ENCODE assay signal across 1 cellular context in the genomic region with DNA sequence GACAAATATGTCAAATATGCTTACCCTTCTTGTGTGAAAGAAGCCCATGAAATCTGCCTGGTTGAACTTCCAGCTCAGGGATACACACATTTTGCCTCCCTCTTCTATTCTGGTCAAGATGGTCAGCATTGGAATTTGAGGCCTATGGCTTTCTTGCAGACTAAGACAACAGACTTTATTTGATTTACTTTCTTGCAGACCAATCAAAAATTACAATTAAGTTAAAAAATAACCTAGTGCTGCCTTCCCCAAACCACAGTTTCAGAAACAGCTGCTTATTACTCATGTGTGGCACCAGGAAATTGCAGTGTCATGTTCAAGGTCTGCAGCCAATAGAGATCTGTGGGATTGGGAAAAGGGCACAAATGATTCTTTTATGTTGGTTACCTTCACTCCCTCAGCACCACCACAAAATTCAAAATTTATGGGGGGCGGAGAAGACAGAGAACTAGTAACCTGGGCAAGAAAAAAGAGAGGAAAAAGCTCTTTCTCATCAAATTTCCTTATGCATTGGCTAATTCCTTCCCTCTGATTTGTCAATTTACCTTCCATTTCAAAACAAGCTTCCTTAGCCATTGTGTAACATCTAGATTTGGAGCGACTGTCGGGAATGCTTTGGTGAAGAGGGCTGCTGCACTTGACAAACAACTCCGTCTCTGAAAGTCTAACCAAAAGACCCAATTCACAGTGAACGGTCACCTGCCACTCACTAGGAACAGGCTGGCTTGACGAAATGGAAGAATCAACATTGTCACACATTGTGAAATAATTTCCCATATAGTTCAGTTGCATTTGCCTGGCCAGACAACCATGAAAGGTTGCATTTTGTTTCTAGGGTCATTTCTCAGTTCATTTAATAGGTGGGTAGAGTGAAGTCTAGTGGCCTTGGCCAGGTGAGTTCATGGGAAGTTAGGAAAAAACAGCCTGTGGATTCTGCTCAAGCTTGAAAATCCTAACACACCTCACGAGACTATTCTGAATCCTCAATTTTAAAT.
TF ChIP-seq lines count a peak whose summit lies in the region.

No MANE protein-coding gene starts in this region.

TF ChIP-seq in HepG2, 621 proteins besides CTCF, POLR2A, EP300 and RAD21 (continued from another document and continues in another):
- TF ChIP-seq, protein P1, sequence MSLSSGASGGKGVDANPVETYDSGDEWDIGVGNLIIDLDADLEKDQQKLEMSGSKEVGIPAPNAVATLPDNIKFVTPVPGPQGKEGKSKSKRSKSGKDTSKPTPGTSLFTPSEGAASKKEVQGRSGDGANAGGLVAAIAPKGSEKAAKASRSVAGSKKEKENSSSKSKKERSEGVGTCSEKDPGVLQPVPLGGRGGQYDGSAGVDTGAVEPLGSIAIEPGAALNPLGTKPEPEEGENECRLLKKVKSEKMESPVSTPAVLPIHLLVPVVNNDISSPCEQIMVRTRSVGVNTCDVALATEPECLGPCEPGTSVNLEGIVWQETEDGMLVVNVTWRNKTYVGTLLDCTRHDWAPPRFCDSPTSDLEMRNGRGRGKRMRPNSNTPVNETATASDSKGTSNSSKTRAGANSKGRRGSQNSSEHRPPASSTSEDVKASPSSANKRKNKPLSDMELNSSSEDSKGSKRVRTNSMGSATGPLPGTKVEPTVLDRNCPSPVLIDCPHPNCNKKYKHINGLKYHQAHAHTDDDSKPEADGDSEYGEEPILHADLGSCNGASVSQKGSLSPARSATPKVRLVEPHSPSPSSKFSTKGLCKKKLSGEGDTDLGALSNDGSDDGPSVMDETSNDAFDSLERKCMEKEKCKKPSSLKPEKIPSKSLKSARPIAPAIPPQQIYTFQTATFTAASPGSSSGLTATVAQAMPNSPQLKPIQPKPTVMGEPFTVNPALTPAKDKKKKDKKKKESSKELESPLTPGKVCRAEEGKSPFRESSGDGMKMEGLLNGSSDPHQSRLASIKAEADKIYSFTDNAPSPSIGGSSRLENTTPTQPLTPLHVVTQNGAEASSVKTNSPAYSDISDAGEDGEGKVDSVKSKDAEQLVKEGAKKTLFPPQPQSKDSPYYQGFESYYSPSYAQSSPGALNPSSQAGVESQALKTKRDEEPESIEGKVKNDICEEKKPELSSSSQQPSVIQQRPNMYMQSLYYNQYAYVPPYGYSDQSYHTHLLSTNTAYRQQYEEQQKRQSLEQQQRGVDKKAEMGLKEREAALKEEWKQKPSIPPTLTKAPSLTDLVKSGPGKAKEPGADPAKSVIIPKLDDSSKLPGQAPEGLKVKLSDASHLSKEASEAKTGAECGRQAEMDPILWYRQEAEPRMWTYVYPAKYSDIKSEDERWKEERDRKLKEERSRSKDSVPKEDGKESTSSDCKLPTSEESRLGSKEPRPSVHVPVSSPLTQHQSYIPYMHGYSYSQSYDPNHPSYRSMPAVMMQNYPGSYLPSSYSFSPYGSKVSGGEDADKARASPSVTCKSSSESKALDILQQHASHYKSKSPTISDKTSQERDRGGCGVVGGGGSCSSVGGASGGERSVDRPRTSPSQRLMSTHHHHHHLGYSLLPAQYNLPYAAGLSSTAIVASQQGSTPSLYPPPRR (CRISPR knock-in tag; IDR thresholded peaks at IDR 0.05; ENCODE audit: borderline replicate concordance), result peak; percentile 96
- TF ChIP-seq, protein P2, sequence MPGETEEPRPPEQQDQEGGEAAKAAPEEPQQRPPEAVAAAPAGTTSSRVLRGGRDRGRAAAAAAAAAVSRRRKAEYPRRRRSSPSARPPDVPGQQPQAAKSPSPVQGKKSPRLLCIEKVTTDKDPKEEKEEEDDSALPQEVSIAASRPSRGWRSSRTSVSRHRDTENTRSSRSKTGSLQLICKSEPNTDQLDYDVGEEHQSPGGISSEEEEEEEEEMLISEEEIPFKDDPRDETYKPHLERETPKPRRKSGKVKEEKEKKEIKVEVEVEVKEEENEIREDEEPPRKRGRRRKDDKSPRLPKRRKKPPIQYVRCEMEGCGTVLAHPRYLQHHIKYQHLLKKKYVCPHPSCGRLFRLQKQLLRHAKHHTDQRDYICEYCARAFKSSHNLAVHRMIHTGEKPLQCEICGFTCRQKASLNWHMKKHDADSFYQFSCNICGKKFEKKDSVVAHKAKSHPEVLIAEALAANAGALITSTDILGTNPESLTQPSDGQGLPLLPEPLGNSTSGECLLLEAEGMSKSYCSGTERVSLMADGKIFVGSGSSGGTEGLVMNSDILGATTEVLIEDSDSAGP (CRISPR knock-in tag; IDR thresholded peaks at IDR 0.05; ENCODE audit: borderline replicate concordance), result no peak
- TF ChIP-seq SRF (IDR thresholded peaks at IDR 0.05; ENCODE audit: low read depth, low read length) (0 out of 2 replicates have a peak, but pooled peaks have one; percentile 27), ZNF143 (CRISPR knock-in tag; IDR thresholded peaks at IDR 0.05) (peak; percentile 65), SALL2 (CRISPR knock-in tag; IDR thresholded peaks at IDR 0.05) (peak; percentile 76), ZNF224 (CRISPR knock-in tag; IDR thresholded peaks at IDR 0.05) (no peak), HIVEP1 (CRISPR knock-in tag; IDR thresholded peaks at IDR 0.05) (peak; percentile 36; the same call in 1 of the 2 replicates), ZNF570 (CRISPR knock-in tag; IDR thresholded peaks at IDR 0.05; ENCODE audit: borderline replicate concordance) (no peak), SIN3B (IDR thresholded peaks at IDR 0.05; ENCODE audit: low read length) (no peak), ZNF230 (CRISPR knock-in tag; IDR thresholded peaks at IDR 0.05) (0 out of 2 replicates have a peak, but pooled peaks have one; percentile 8), ZKSCAN8 (CRISPR knock-in tag; IDR thresholded peaks at IDR 0.05; ENCODE audit: borderline replicate concordance) (peak; percentile 55; the same call in 1 of the 2 replicates), RFX3 (CRISPR knock-in tag; IDR thresholded peaks at IDR 0.05) (0 out of 2 replicates have a peak, but pooled peaks have one; percentile 39), ELF1 (CRISPR knock-in tag; IDR thresholded peaks at IDR 0.05) (peak; percentile 60), TBL1XR1 (IDR thresholded peaks at IDR 0.05; ENCODE audit: borderline replicate concordance, low read length, partially characterized antibody) (no peak), ZNF331 (CRISPR knock-in tag; IDR thresholded peaks at IDR 0.05) (peak; percentile 97), PLRG1 (conservative IDR thresholded peaks at IDR 0.05) (no peak), KLF12 (CRISPR knock-in tag; IDR thresholded peaks at IDR 0.05; ENCODE audit: borderline replicate concordance) (peak; percentile 64; the same call in 1 of the 2 replicates), ZZZ3 (CRISPR knock-in tag; IDR thresholded peaks at IDR 0.05; ENCODE audit: borderline replicate concordance) (no peak), SOX6 (IDR thresholded peaks at IDR 0.05) (no peak), SOX6 (CRISPR knock-in tag; IDR thresholded peaks at IDR 0.05) (peak; percentile 99), SOX5 (CRISPR knock-in tag; IDR thresholded peaks at IDR 0.05; ENCODE audit: borderline replicate concordance) (peak; percentile 98), RBM22 (optimal IDR thresholded peaks at IDR 0.05; ENCODE audit: low read length) (peak; percentile 49), HHEX (CRISPR knock-in tag; IDR thresholded peaks at IDR 0.05) (peak; percentile 83), HNRNPH1 (optimal IDR thresholded peaks at IDR 0.05; ENCODE audit: low read depth, low read length) (no peak), ZNF251 (CRISPR knock-in tag; IDR thresholded peaks at IDR 0.05) (no peak), SIX4 (CRISPR knock-in tag; IDR thresholded peaks at IDR 0.05) (peak; percentile 91), ZNF44 (CRISPR knock-in tag; IDR thresholded peaks at IDR 0.05) (peak; percentile 84; the same call in 1 of the 2 replicates), FOXA3 (CRISPR knock-in tag; IDR thresholded peaks at IDR 0.05) (peak; percentile 98), SSRP1 (CRISPR knock-in tag; IDR thresholded peaks at IDR 0.05) (peak; percentile 86), ZBTB3 (CRISPR knock-in tag; IDR thresholded peaks at IDR 0.05; ENCODE audit: borderline replicate concordance, low read depth) (no peak), CREB1 (IDR thresholded peaks at IDR 0.05) (peak; percentile 83), CREB1 (CRISPR knock-in tag; IDR thresholded peaks at IDR 0.05) (peak; percentile 93), RELA (CRISPR knock-in tag; IDR thresholded peaks at IDR 0.05) (0 out of 2 replicates have a peak, but pooled peaks have one; percentile 40), YEATS4 (CRISPR knock-in tag; IDR thresholded peaks at IDR 0.05; ENCODE audit: borderline replicate concordance) (no peak; the same call in 1 of the 2 replicates), NR2F1 (CRISPR knock-in tag; IDR thresholded peaks at IDR 0.05) (peak; percentile 43 to 76; a peak in 1 of 4 replicates), ZNF160 (CRISPR knock-in tag; IDR thresholded peaks at IDR 0.05) (no peak), RARA (CRISPR knock-in tag; IDR thresholded peaks at IDR 0.05) (peak; percentile 97), HOXA3 (CRISPR knock-in tag; IDR thresholded peaks at IDR 0.05) (peak; percentile 91)
- TF ChIP-seq, protein P3, sequence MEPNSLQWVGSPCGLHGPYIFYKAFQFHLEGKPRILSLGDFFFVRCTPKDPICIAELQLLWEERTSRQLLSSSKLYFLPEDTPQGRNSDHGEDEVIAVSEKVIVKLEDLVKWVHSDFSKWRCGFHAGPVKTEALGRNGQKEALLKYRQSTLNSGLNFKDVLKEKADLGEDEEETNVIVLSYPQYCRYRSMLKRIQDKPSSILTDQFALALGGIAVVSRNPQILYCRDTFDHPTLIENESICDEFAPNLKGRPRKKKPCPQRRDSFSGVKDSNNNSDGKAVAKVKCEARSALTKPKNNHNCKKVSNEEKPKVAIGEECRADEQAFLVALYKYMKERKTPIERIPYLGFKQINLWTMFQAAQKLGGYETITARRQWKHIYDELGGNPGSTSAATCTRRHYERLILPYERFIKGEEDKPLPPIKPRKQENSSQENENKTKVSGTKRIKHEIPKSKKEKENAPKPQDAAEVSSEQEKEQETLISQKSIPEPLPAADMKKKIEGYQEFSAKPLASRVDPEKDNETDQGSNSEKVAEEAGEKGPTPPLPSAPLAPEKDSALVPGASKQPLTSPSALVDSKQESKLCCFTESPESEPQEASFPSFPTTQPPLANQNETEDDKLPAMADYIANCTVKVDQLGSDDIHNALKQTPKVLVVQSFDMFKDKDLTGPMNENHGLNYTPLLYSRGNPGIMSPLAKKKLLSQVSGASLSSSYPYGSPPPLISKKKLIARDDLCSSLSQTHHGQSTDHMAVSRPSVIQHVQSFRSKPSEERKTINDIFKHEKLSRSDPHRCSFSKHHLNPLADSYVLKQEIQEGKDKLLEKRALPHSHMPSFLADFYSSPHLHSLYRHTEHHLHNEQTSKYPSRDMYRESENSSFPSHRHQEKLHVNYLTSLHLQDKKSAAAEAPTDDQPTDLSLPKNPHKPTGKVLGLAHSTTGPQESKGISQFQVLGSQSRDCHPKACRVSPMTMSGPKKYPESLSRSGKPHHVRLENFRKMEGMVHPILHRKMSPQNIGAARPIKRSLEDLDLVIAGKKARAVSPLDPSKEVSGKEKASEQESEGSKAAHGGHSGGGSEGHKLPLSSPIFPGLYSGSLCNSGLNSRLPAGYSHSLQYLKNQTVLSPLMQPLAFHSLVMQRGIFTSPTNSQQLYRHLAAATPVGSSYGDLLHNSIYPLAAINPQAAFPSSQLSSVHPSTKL (CRISPR knock-in tag; IDR thresholded peaks at IDR 0.05), result peak; percentile 99
- TF ChIP-seq, protein P4, sequence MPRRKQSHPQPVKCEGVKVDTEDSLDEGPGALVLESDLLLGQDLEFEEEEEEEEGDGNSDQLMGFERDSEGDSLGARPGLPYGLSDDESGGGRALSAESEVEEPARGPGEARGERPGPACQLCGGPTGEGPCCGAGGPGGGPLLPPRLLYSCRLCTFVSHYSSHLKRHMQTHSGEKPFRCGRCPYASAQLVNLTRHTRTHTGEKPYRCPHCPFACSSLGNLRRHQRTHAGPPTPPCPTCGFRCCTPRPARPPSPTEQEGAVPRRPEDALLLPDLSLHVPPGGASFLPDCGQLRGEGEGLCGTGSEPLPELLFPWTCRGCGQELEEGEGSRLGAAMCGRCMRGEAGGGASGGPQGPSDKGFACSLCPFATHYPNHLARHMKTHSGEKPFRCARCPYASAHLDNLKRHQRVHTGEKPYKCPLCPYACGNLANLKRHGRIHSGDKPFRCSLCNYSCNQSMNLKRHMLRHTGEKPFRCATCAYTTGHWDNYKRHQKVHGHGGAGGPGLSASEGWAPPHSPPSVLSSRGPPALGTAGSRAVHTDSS (CRISPR knock-in tag; conservative IDR thresholded peaks at IDR 0.05), result no peak
- TF ChIP-seq, protein P5, sequence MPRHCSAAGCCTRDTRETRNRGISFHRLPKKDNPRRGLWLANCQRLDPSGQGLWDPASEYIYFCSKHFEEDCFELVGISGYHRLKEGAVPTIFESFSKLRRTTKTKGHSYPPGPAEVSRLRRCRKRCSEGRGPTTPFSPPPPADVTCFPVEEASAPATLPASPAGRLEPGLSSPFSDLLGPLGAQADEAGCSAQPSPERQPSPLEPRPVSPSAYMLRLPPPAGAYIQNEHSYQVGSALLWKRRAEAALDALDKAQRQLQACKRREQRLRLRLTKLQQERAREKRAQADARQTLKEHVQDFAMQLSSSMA (CRISPR knock-in tag; IDR thresholded peaks at IDR 0.05), result no peak; the same call in 1 of the 2 replicates
- TF ChIP-seq, protein P6, sequence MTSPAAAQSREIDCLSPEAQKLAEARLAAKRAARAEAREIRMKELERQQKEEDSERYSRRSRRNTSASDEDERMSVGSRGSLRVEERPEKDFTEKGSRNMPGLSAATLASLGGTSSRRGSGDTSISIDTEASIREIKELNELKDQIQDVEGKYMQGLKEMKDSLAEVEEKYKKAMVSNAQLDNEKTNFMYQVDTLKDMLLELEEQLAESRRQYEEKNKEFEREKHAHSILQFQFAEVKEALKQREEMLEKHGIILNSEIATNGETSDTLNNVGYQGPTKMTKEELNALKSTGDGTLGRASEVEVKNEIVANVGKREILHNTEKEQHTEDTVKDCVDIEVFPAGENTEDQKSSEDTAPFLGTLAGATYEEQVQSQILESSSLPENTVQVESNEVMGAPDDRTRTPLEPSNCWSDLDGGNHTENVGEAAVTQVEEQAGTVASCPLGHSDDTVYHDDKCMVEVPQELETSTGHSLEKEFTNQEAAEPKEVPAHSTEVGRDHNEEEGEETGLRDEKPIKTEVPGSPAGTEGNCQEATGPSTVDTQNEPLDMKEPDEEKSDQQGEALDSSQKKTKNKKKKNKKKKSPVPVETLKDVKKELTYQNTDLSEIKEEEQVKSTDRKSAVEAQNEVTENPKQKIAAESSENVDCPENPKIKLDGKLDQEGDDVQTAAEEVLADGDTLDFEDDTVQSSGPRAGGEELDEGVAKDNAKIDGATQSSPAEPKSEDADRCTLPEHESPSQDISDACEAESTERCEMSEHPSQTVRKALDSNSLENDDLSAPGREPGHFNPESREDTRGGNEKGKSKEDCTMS (CRISPR knock-in tag; conservative IDR thresholded peaks at IDR 0.05), result no peak
